7 cellular contexts compared by ENCODE assay signal in genomic region chr7:41881313-41882130, GRCh38.
DNase-seq lines count a peak whose midpoint lies in the region; ATAC-seq lines count a peak whose summit lies in the region.

No MANE protein-coding gene starts in this region.

- peaks cover 16% of the 10 kb centered on the region for H3K9me3 Mint-ChIP-seq in activated CD4-positive, alpha-beta T cell treated with anti-CD3 and anti-CD28 coated beads for 36 hours (ENCODE audit: low read depth)

- POLR2A ChIA-PET in activated CD4-positive, alpha-beta T cell treated with anti-CD3 and anti-CD28 coated beads for 36 hours (lab: Charles Lee) = interaction anchor here (0.6 to 0.7 kb wide), 2 partner anchors 986 to 1937 kb away, joined by 3 read pairs; no protein-coding TSS in a partner anchor

- CTCF ChIA-PET in activated CD4-positive, alpha-beta T cell treated with anti-CD3 and anti-CD28 coated beads for 36 hours (lab: Charles Lee) = interaction anchor here (0.6 to 1.2 kb wide), 2 partner anchors 12 to 48 kb away, joined by 3 to 7 read pairs; no protein-coding TSS in a partner anchor

- peaks cover 49% of the 10 kb centered on the region for H3K4me1 Mint-ChIP-seq in activated CD4-positive, alpha-beta T cell treated with anti-CD3 and anti-CD28 coated beads for 36 hours

- peaks cover 4% of the 10 kb centered on the region for H3K27me3 Mint-ChIP-seq in activated CD4-positive, alpha-beta T cell treated with anti-CD3 and anti-CD28 coated beads for 36 hours

- intact Hi-C loops in activated CD4-positive, alpha-beta T cell treated with anti-CD3 and anti-CD28 coated beads for 36 hours (cut with DNase I, micrococcal nuclease) = loop anchor here (1.0 to 10.0 kb wide), 8 partner anchors 10 to 1934 kb away; no protein-coding TSS in a partner anchor

- DNase-seq in activated CD4-positive, alpha-beta T cell treated with anti-CD3 and anti-CD28 coated beads for 36 hours = peak; percentile 90
- peak; percentile 59 to 68 for DNase-seq in stimulated activated CD4-positive, alpha-beta T cell treated with anti-CD3 and anti-CD28 coated beads, Interleukin-4, amount 100 ng/mL, for 48 hours (ENCODE audit: low read depth in 2 of 2)
- DNase-seq in cerebellar cortex (ENCODE audit: low spot score) = no peak
- DNase-seq in EL = no peak

- ATAC-seq in GM19452 (IDR thresholded peaks at IDR 0.05; ENCODE audit: unreplicated experiment) = peak; percentile 95
- ATAC-seq in HG03442 (IDR thresholded peaks at IDR 0.05; ENCODE audit: unreplicated experiment) = peak; percentile 94
- peak; percentile 95 for ATAC-seq in activated CD4-positive, alpha-beta T cell treated with anti-CD3 and anti-CD28 coated beads for 36 hours
- peak; percentile 75 for ATAC-seq in esophagus mucosa

- H3K36me3 Mint-ChIP-seq in activated CD4-positive, alpha-beta T cell treated with anti-CD3 and anti-CD28 coated beads for 36 hours (ENCODE audit: low read depth) = peaks cover 27% of the 10 kb centered on the region

- peak overlapping the region; percentile 93 for H3K27ac Mint-ChIP-seq in activated CD4-positive, alpha-beta T cell treated with anti-CD3 and anti-CD28 coated beads for 36 hours

- peak overlapping the region; percentile 30 for H3K4me3 Mint-ChIP-seq in activated CD4-positive, alpha-beta T cell treated with anti-CD3 and anti-CD28 coated beads for 36 hours

Comparison
In these comparisons a context has a peak if more than half of its experiments do, and no peak if none do; other contexts are left out.
1. DNase-seq: peak in activated CD4-positive, alpha-beta T cell treated with anti-CD3 and anti-CD28 coated beads for 36 hours (single experiment) and stimulated activated CD4-positive, alpha-beta T cell treated with anti-CD3 and anti-CD28 coated beads, Interleukin-4, amount 100 ng/mL, for 48 hours (2 of 2); none in cerebellar cortex (single experiment) and EL (single experiment).
2. Peak in every context shown above with its lines, with median percentiles within 50 percentile points of each other: ATAC-seq.